20 cellular contexts compared by ENCODE assay signal in genomic region chr15:56996093-56996492, GRCh38.
DNase-seq lines count a peak whose midpoint lies in the region; ATAC-seq and TF ChIP-seq lines count a peak whose summit lies in the region.
"Had no signal": no experiment of that assay in that cellular context is flagged by ENCODE, and none has a peak within 500 bp of the region (broad histone marks: within the 10 kb centered on the region; RNA-seq: fewer than 3 reads in every experiment).

No MANE protein-coding gene starts in this region.

- H3K27ac ChIP-seq in trophoblast cell (ENCODE audit: low read depth, low read length), result no peak overlapping the region
- H3K27ac ChIP-seq: BLaER1, SJSA1 had no signal

- no peaks in the 10 kb centered on the region for H3K36me3 ChIP-seq in trophoblast cell (ENCODE audit: control insufficient read depth in 1 of 2, insufficient read depth in 2 of 2, low read length in 2 of 2)

- no peak overlapping the region for H3K4me2 ChIP-seq in trophoblast cell (ENCODE audit: low read length)
- H3K4me2 ChIP-seq: BLaER1 had no signal

- no peak overlapping the region for H3K9ac ChIP-seq in trophoblast cell (ENCODE audit: low read length)
- H3K9ac ChIP-seq: BLaER1 had no signal

- no peak overlapping the region for H3K23ac ChIP-seq in trophoblast cell (ENCODE audit: low read length)

- H3K9me3 Mint-ChIP-seq in stimulated activated naive CD8-positive, alpha-beta T cell treated with anti-CD3 and anti-CD28 coated beads, Interleukin-15, Interleukin-2, amounts not matched to agents 100 ng/mL and 50 ng/mL, for 24 hours, result peaks cover 7% of the 10 kb centered on the region
- H3K9me3 Mint-ChIP-seq in WTC11, result peaks cover 11% of the 10 kb centered on the region
- peaks cover 2% of the 10 kb centered on the region for H3K9me3 Mint-ChIP-seq in activated CD4-positive, alpha-beta memory T cell treated with anti-CD3 and anti-CD28 coated beads, Interleukin-2, amount 10 ng/mL, durations not matched to agents 7 days and 5 days
- H3K9me3 Mint-ChIP-seq: CD8-positive, alpha-beta memory T cell had no signal

- POLR2A ChIA-PET in WTC11 (lab: Charles Lee), result interaction anchor here (0.6 kb wide), 1 partner anchor 146 kb away, joined by 4 read pairs; no protein-coding TSS in a partner anchor
- POLR2A ChIA-PET in activated CD4-positive, alpha-beta memory T cell treated with anti-CD3 and anti-CD28 coated beads, Interleukin-2, amount 10 ng/mL, durations not matched to agents 7 days and 5 days (lab: Charles Lee), result interaction anchor here (0.9 to 1.3 kb wide), 2 partner anchors 78 to 109 kb away, joined by 3 read pairs; partner anchors contain the start of gene TCF12

- no peak overlapping the region for H2AK5ac ChIP-seq in trophoblast cell (ENCODE audit: low read length)

- H2BK12ac ChIP-seq in trophoblast cell (ENCODE audit: low read length), result no peak overlapping the region

- CTCF ChIA-PET in WTC11 (lab: Charles Lee), result interaction anchor here (0.6 kb wide), 1 partner anchor 116 kb away, joined by 3 read pairs; no protein-coding TSS in a partner anchor
- CTCF ChIA-PET in activated CD4-positive, alpha-beta memory T cell treated with anti-CD3 and anti-CD28 coated beads, Interleukin-2, amount 10 ng/mL, durations not matched to agents 7 days and 5 days (lab: Charles Lee), result no interaction called here

- ATAC-seq in stimulated activated naive CD8-positive, alpha-beta T cell treated with anti-CD3 and anti-CD28 coated beads, Interleukin-15, Interleukin-2, amounts not matched to agents 100 U/mL and 50 U/mL, for 24 hours, result no peak
- ATAC-seq in WTC11 (no peak), HG02970 (IDR thresholded peaks at IDR 0.05; ENCODE audit: low FRiP score, unreplicated experiment) (no peak)
- ATAC-seq: Panc1 had no signal

- no peak overlapping the region for H4K91ac ChIP-seq in trophoblast cell (ENCODE audit: low read depth, low read length)

- no peak overlapping the region for H2BK120ac ChIP-seq in trophoblast cell (ENCODE audit: insufficient read depth, low read length, poor library complexity)

- H3K4me3 ChIP-seq in fibroblast of the aortic adventitia (ENCODE audit: low read depth, low read length), result no peak overlapping the region
- no peak overlapping the region for H3K4me3 ChIP-seq in trophoblast cell (ENCODE audit: low read depth, low read length)
- H3K4me3 ChIP-seq: BLaER1, MG63, SJSA1 had no signal

- no peak overlapping the region for H2BK5ac ChIP-seq in trophoblast cell (ENCODE audit: low read depth, low read length, poor library complexity)

- no peak overlapping the region for H3K14ac ChIP-seq in trophoblast cell (ENCODE audit: low read length)

- no peak overlapping the region for H2AFZ ChIP-seq in trophoblast cell (ENCODE audit: insufficient read depth, low read length, poor library complexity)

- H3K79me1 ChIP-seq in trophoblast cell (ENCODE audit: low read length), result no peaks in the 10 kb centered on the region

- no peaks in the 10 kb centered on the region for H3K9me3 ChIP-seq in trophoblast cell (ENCODE audit: insufficient read depth, low read depth, low read length)
- H3K9me3 ChIP-seq: SJSA1 had no signal

- no peaks in the 10 kb centered on the region for H3K4me1 Mint-ChIP-seq in stimulated activated naive CD8-positive, alpha-beta T cell treated with anti-CD3 and anti-CD28 coated beads, Interleukin-15, Interleukin-2, amounts not matched to agents 100 ng/mL and 50 ng/mL, for 24 hours (ENCODE audit: low read depth)
- peaks cover 5% of the 10 kb centered on the region for H3K4me1 Mint-ChIP-seq in WTC11
- H3K4me1 Mint-ChIP-seq in activated CD4-positive, alpha-beta memory T cell treated with anti-CD3 and anti-CD28 coated beads, Interleukin-2, amount 10 ng/mL, durations not matched to agents 7 days and 5 days, result no peaks in the 10 kb centered on the region

- peaks cover 31% of the 10 kb centered on the region for H3K36me3 Mint-ChIP-seq in stimulated activated naive CD8-positive, alpha-beta T cell treated with anti-CD3 and anti-CD28 coated beads, Interleukin-15, Interleukin-2, amounts not matched to agents 100 ng/mL and 50 ng/mL, for 24 hours (ENCODE audit: low read depth)
- H3K36me3 Mint-ChIP-seq in WTC11, result peaks cover 9% of the 10 kb centered on the region
- peaks cover 15% of the 10 kb centered on the region for H3K36me3 Mint-ChIP-seq in activated CD4-positive, alpha-beta memory T cell treated with anti-CD3 and anti-CD28 coated beads, Interleukin-2, amount 10 ng/mL, durations not matched to agents 7 days and 5 days (ENCODE audit: low read depth)

- no peaks in the 10 kb centered on the region for H3K79me2 ChIP-seq in trophoblast cell (ENCODE audit: control insufficient read depth, insufficient read depth, low read length, poor library complexity)

- H3K27ac Mint-ChIP-seq in stimulated activated naive CD8-positive, alpha-beta T cell treated with anti-CD3 and anti-CD28 coated beads, Interleukin-15, Interleukin-2, amounts not matched to agents 100 ng/mL and 50 ng/mL, for 24 hours, result peak overlapping the region; percentile 16
- peak overlapping the region; percentile 52; the same call in 1 of the 2 replicates for H3K27ac Mint-ChIP-seq in WTC11
- no peak overlapping the region for H3K27ac Mint-ChIP-seq in activated CD4-positive, alpha-beta memory T cell treated with anti-CD3 and anti-CD28 coated beads, Interleukin-2, amount 10 ng/mL, durations not matched to agents 7 days and 5 days
- H3K27ac Mint-ChIP-seq: CD8-positive, alpha-beta memory T cell had no signal

- no peaks in the 10 kb centered on the region for H3K27me3 Mint-ChIP-seq in stimulated activated naive CD8-positive, alpha-beta T cell treated with anti-CD3 and anti-CD28 coated beads, Interleukin-15, Interleukin-2, amounts not matched to agents 100 ng/mL and 50 ng/mL, for 24 hours
- no peaks in the 10 kb centered on the region for H3K27me3 Mint-ChIP-seq in WTC11 (ENCODE audit: low read depth)
- no peaks in the 10 kb centered on the region for H3K27me3 Mint-ChIP-seq in activated CD4-positive, alpha-beta memory T cell treated with anti-CD3 and anti-CD28 coated beads, Interleukin-2, amount 10 ng/mL, durations not matched to agents 7 days and 5 days
- H3K27me3 Mint-ChIP-seq: CD8-positive, alpha-beta memory T cell had no signal

- no peaks in the 10 kb centered on the region for H3K4me1 ChIP-seq in trophoblast cell (ENCODE audit: control insufficient read depth in 1 of 2, insufficient read depth in 2 of 2, low read length in 2 of 2)
- H3K4me1 ChIP-seq: BLaER1 had no signal

- H4K12ac ChIP-seq in trophoblast cell (ENCODE audit: low read depth, low read length), result no peak overlapping the region

- H4K8ac ChIP-seq in trophoblast cell (ENCODE audit: low read depth, low read length), result no peak overlapping the region

- TF ChIP-seq CTCF in WTC11 (IDR thresholded peaks at IDR 0.05) (no peak), fibroblast of the aortic adventitia (IDR thresholded peaks at IDR 0.05; ENCODE audit: insufficient read depth, low read length) (no peak)

- no peak for DNase-seq in stimulated activated naive CD8-positive, alpha-beta T cell treated with anti-CD3 and anti-CD28 coated beads, Interleukin-15, Interleukin-2, amounts not matched to agents 100 U/mL and 50 U/mL, for 24 hours
- DNase-seq in WTC11 (ENCODE audit: low spot score) (no peak), fibroblast of the aortic adventitia (ENCODE audit: low read depth) (peak; percentile 69), C1 segment of cervical spinal cord (lab: John Stamatoyannopoulos, UW) (no peak), trophoblast cell (no peak)
- DNase-seq in activated CD4-positive, alpha-beta memory T cell treated with anti-CD3 and anti-CD28 coated beads, Interleukin-2, amount 10 ng/mL, durations not matched to agents 7 days and 5 days, result no peak
- DNase-seq: CD8-positive, alpha-beta memory T cell; Karpas-422; MG63; NCI-H1092; NCI-H146; NCI-H2029 treated with DMSO at 0.1 percent for 48 hours; NCI-H2171 treated with DMSO at 0.1 percent for 48 hours; NCI-H446 treated with DMSO at 0.1 percent for 48 hours; NCI-H69 had no signal

- H3K18ac ChIP-seq in trophoblast cell (ENCODE audit: low read length), result no peak overlapping the region

- H3K27me3 ChIP-seq in trophoblast cell (ENCODE audit: insufficient read depth, low read length), result no peaks in the 10 kb centered on the region
- H3K27me3 ChIP-seq: BLaER1, MG63, SJSA1 had no signal

- no peak overlapping the region for H3K4ac ChIP-seq in trophoblast cell (ENCODE audit: low read depth, low read length)

- no peak overlapping the region for H3K4me3 Mint-ChIP-seq in stimulated activated naive CD8-positive, alpha-beta T cell treated with anti-CD3 and anti-CD28 coated beads, Interleukin-15, Interleukin-2, amounts not matched to agents 100 ng/mL and 50 ng/mL, for 24 hours
- H3K4me3 Mint-ChIP-seq in WTC11, result no peak overlapping the region
- H3K4me3 Mint-ChIP-seq in activated CD4-positive, alpha-beta memory T cell treated with anti-CD3 and anti-CD28 coated beads, Interleukin-2, amount 10 ng/mL, durations not matched to agents 7 days and 5 days, result no peak overlapping the region
- H3K4me3 Mint-ChIP-seq: CD8-positive, alpha-beta memory T cell had no signal

TF ChIP-seq in WTC11, 78 proteins besides CTCF, POLR2A, EP300 and RAD21 (continues in another document):
- TF ChIP-seq ZNF416 (CRISPR knock-in tag; IDR thresholded peaks at IDR 0.05) (no peak), AR (CRISPR knock-in tag; IDR thresholded peaks at IDR 0.05) (no peak), NR3C1 (CRISPR knock-in tag; conservative IDR thresholded peaks at IDR 0.05; ENCODE audit: low read depth) (no peak)
